In the genomic region with DNA sequence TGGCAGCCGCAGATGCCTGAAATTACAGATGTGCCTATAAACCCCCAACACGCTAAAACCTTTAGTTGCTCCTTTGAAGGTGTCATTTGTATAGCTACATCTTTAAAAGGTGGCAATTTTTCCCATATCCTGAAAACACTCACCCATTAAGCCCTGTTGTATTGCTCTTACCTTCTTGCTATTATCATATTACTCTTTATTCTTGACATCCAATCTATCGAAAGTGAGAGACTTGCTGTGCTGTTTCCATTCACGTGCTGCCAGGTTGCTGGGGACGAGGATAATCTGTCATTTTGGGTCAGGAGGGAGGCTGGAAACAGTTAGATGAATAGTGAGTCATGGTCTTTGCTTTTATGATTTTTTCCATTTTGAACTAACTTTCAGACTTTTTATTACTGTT, we compare ENCODE assay signal across 38 cellular contexts.
"Had no signal": no experiment of that assay in that cellular context is flagged by ENCODE, and none has a peak within 500 bp of the region (broad histone marks: within the 10 kb centered on the region; RNA-seq: fewer than 3 reads in every experiment).

No MANE protein-coding gene starts in this region.

- ATAC-seq: activated naive CD4-positive, alpha-beta T cell treated with anti-CD3 and anti-CD28 coated beads, Interleukin-2, amount 50 U/mL, for 72 hours; activated naive CD8-positive, alpha-beta T cell treated with anti-CD3 and anti-CD28 coated beads, Interleukin-2, amount 50 U/mL, for 24 hours; activated T-cell treated with anti-CD3 and anti-CD28 coated beads, Interleukin-2, amount 50 U/mL, for 4 hours; activated T-cell treated with anti-CD3 and anti-CD28 coated beads, Interleukin-2, amount 50 U/mL, for 72 hours; activated T-helper 17 cell treated with anti-CD3 and anti-CD28 coated beads, Interleukin-2, amount 50 U/mL, for 72 hours; body of pancreas had no signal

- H3K36me3 Mint-ChIP-seq: activated naive CD4-positive, alpha-beta T cell treated with anti-CD3 and anti-CD28 coated beads, Interleukin-2, amount 10 ng/mL, durations not matched to agents 7 days and 5 days; activated naive CD4-positive, alpha-beta T cell treated with anti-CD3 and anti-CD28 coated beads, Interleukin-2, amount 50 U/mL, for 24 hours; activated naive CD4-positive, alpha-beta T cell treated with anti-CD3 and anti-CD28 coated beads, Interleukin-2, amount 50 U/mL, for 72 hours; activated naive CD8-positive, alpha-beta T cell; activated naive CD8-positive, alpha-beta T cell treated with anti-CD3 and anti-CD28 coated beads for 36 hours; activated naive CD8-positive, alpha-beta T cell treated with anti-CD3 and anti-CD28 coated beads, Interleukin-2, amount 10 ng/mL, durations not matched to agents 7 days and 5 days; brain had no signal

- H3K27me3 ChIP-seq: adrenal gland, ascending aorta, body of pancreas, brain microvascular endothelial cell, breast epithelium, cardiac muscle cell had no signal

- DNase-seq: activated effector memory CD4-positive, alpha-beta T cell treated with anti-CD3 and anti-CD28 coated beads, Interleukin-2, amount 50 U/mL, for 16 hours; activated effector memory CD4-positive, alpha-beta T cell treated with Interleukin-2 at 50 U/mL for 16 hours; activated gamma-delta T cell; activated gamma-delta T cell treated with Interleukin-2 at 50 U/mL for 16 hours; activated naive CD4-positive, alpha-beta T cell; activated naive CD4-positive, alpha-beta T cell treated with anti-CD3 and anti-CD28 coated beads for 36 hours; activated naive CD4-positive, alpha-beta T cell treated with anti-CD3 and anti-CD28 coated beads, Interleukin-2, amount 10 ng/mL, durations not matched to agents 7 days and 5 days; activated naive CD4-positive, alpha-beta T cell treated with anti-CD3 and anti-CD28 coated beads, Interleukin-2, amount 50 U/mL, for 16 hours; activated naive CD4-positive, alpha-beta T cell treated with Interleukin-2 at 50 U/mL for 16 hours; activated naive CD8-positive, alpha-beta T cell treated with anti-CD3 and anti-CD28 coated beads for 36 hours; activated naive CD8-positive, alpha-beta T cell treated with anti-CD3 and anti-CD28 coated beads, Interleukin-2, amount 10 ng/mL, durations not matched to agents 7 days and 5 days; activated naive CD8-positive, alpha-beta T cell treated with anti-CD3 and anti-CD28 coated beads, Interleukin-2, amount 50 U/mL, for 24 hours; activated T-cell treated with anti-CD3 and anti-CD28 coated beads, Interleukin-2, amount 50 U/mL, for 1 hour; activated T-cell treated with anti-CD3 and anti-CD28 coated beads, Interleukin-2, amount 50 U/mL, for 24 hours; activated T-cell treated with anti-CD3 and anti-CD28 coated beads, Interleukin-2, amount 50 U/mL, for 4 hours; activated T-cell treated with anti-CD3 and anti-CD28 coated beads, Interleukin-2, amount 50 U/mL, for 48 hours; activated T-cell treated with anti-CD3 and anti-CD28 coated beads, Interleukin-2, amount 50 U/mL, for 72 hours; adrenal gland; amniotic stem cell; amygdala; anterior cingulate cortex; aorta; body of pancreas; brain microvascular endothelial cell; caudate nucleus; central memory CD4-positive, alpha-beta T cell; cerebellar nuclear complex had no signal

- H3K4me1 Mint-ChIP-seq: activated naive CD4-positive, alpha-beta T cell treated with anti-CD3 and anti-CD28 coated beads, Interleukin-2, amount 10 ng/mL, durations not matched to agents 7 days and 5 days; activated naive CD4-positive, alpha-beta T cell treated with anti-CD3 and anti-CD28 coated beads, Interleukin-2, amount 50 U/mL, for 24 hours; activated naive CD8-positive, alpha-beta T cell treated with anti-CD3 and anti-CD28 coated beads for 36 hours; activated naive CD8-positive, alpha-beta T cell treated with anti-CD3 and anti-CD28 coated beads, Interleukin-2, amount 10 ng/mL, durations not matched to agents 7 days and 5 days; activated naive CD8-positive, alpha-beta T cell treated with anti-CD3 and anti-CD28 coated beads, Interleukin-2, amount 50 U/mL, for 24 hours; activated T-helper 17 cell treated with anti-CD3 and anti-CD28 coated beads, Interleukin-2, amount 50 U/mL, for 72 hours; brain; central memory CD8-positive, alpha-beta T cell had no signal

- H3K9me3 Mint-ChIP-seq: activated naive CD4-positive, alpha-beta T cell treated with anti-CD3 and anti-CD28 coated beads for 36 hours; activated naive CD4-positive, alpha-beta T cell treated with anti-CD3 and anti-CD28 coated beads, Interleukin-2, amount 10 ng/mL, durations not matched to agents 7 days and 5 days; activated naive CD4-positive, alpha-beta T cell treated with anti-CD3 and anti-CD28 coated beads, Interleukin-2, amount 50 U/mL, for 24 hours; activated naive CD8-positive, alpha-beta T cell treated with anti-CD3 and anti-CD28 coated beads for 36 hours; activated naive CD8-positive, alpha-beta T cell treated with anti-CD3 and anti-CD28 coated beads, Interleukin-2, amount 50 U/mL, for 24 hours; activated T-cell treated with anti-CD3 and anti-CD28 coated beads, Interleukin-2, amount 50 U/mL, for 24 hours; activated T-cell treated with anti-CD3 and anti-CD28 coated beads, Interleukin-2, amount 50 U/mL, for 4 hours; activated T-helper 1 cell treated with anti-CD3 and anti-CD28 coated beads, Interleukin-12 subunit alpha, Interleukin-12 subunit beta, Interleukin-2, Interleukin-4 antibody, amounts not matched to agents 30 ng/mL and 10 ng/mL and 1 ng/mL, durations not matched to agents 14 hours and 24 hours and 36 hours; brain had no signal

- H3K27ac ChIP-seq: adrenal gland, ascending aorta, body of pancreas, brain microvascular endothelial cell, breast epithelium, cardiac muscle cell had no signal

- H3K9me3 ChIP-seq: adrenal gland, ascending aorta, body of pancreas, breast epithelium had no signal

- H3K4me3 ChIP-seq: adrenal gland, ascending aorta, body of pancreas, breast epithelium, cardiac muscle cell had no signal

- H3K36me3 ChIP-seq: adrenal gland, ascending aorta, brain microvascular endothelial cell, breast epithelium, cardiac muscle cell had no signal

- H3K4me1 ChIP-seq: adrenal gland, ascending aorta, body of pancreas, breast epithelium had no signal

- H3K27me3 Mint-ChIP-seq: activated naive CD4-positive, alpha-beta T cell treated with anti-CD3 and anti-CD28 coated beads, Interleukin-2, amount 10 ng/mL, durations not matched to agents 7 days and 5 days; activated naive CD8-positive, alpha-beta T cell; activated naive CD8-positive, alpha-beta T cell treated with anti-CD3 and anti-CD28 coated beads for 36 hours; activated naive CD8-positive, alpha-beta T cell treated with anti-CD3 and anti-CD28 coated beads, Interleukin-2, amount 10 ng/mL, durations not matched to agents 7 days and 5 days; activated naive CD8-positive, alpha-beta T cell treated with anti-CD3 and anti-CD28 coated beads, Interleukin-2, amount 50 U/mL, for 24 hours; activated T-cell treated with anti-CD3 and anti-CD28 coated beads, Interleukin-2, amount 50 U/mL, for 24 hours; activated T-helper 17 cell treated with anti-CD3 and anti-CD28 coated beads, Interleukin-2, amount 50 U/mL, for 72 hours; brain; central memory CD8-positive, alpha-beta T cell had no signal

- H3K27ac Mint-ChIP-seq: activated naive CD4-positive, alpha-beta T cell treated with anti-CD3 and anti-CD28 coated beads for 36 hours; activated naive CD4-positive, alpha-beta T cell treated with anti-CD3 and anti-CD28 coated beads, Interleukin-2, amount 10 ng/mL, durations not matched to agents 7 days and 5 days; activated naive CD4-positive, alpha-beta T cell treated with anti-CD3 and anti-CD28 coated beads, Interleukin-2, amount 50 U/mL, for 24 hours; activated naive CD4-positive, alpha-beta T cell treated with anti-CD3 and anti-CD28 coated beads, Interleukin-2, amount 50 U/mL, for 72 hours; activated naive CD8-positive, alpha-beta T cell; activated naive CD8-positive, alpha-beta T cell treated with anti-CD3 and anti-CD28 coated beads for 36 hours; activated naive CD8-positive, alpha-beta T cell treated with anti-CD3 and anti-CD28 coated beads, Interleukin-2, amount 10 ng/mL, durations not matched to agents 7 days and 5 days; activated naive CD8-positive, alpha-beta T cell treated with anti-CD3 and anti-CD28 coated beads, Interleukin-2, amount 50 U/mL, for 24 hours; activated T-cell treated with anti-CD3 and anti-CD28 coated beads, Interleukin-2, amount 50 U/mL, for 24 hours; activated T-cell treated with anti-CD3 and anti-CD28 coated beads, Interleukin-2, amount 50 U/mL, for 72 hours; activated T-helper 1 cell treated with anti-CD3 and anti-CD28 coated beads, Interleukin-12 subunit alpha, Interleukin-12 subunit beta, Interleukin-2, Interleukin-4 antibody, amounts not matched to agents 30 ng/mL and 10 ng/mL and 1 ng/mL, durations not matched to agents 14 hours and 24 hours and 36 hours; activated T-helper 17 cell treated with anti-CD3 and anti-CD28 coated beads, Interleukin-2, amount 50 U/mL, for 72 hours; activated T-helper 2 cell treated with anti-CD3 and anti-CD28 coated beads, Interferon-gamma antibody, Interleukin-2, Interleukin-4, amounts not matched to agents 10 μg/mL and 5 μg/mL and 100 μg/mL, durations not matched to agents 14 hours and 24 hours and 36 hours; brain had no signal

- H3K4me3 Mint-ChIP-seq: activated naive CD4-positive, alpha-beta T cell treated with anti-CD3 and anti-CD28 coated beads for 36 hours; activated naive CD4-positive, alpha-beta T cell treated with anti-CD3 and anti-CD28 coated beads, Interleukin-2, amount 10 ng/mL, durations not matched to agents 7 days and 5 days; activated naive CD4-positive, alpha-beta T cell treated with anti-CD3 and anti-CD28 coated beads, Interleukin-2, amount 50 U/mL, for 24 hours; activated naive CD8-positive, alpha-beta T cell; activated naive CD8-positive, alpha-beta T cell treated with anti-CD3 and anti-CD28 coated beads for 36 hours; activated naive CD8-positive, alpha-beta T cell treated with anti-CD3 and anti-CD28 coated beads, Interleukin-2, amount 10 ng/mL, durations not matched to agents 7 days and 5 days; activated naive CD8-positive, alpha-beta T cell treated with anti-CD3 and anti-CD28 coated beads, Interleukin-2, amount 50 U/mL, for 24 hours; activated T-cell treated with anti-CD3 and anti-CD28 coated beads, Interleukin-2, amount 50 U/mL, for 24 hours; activated T-cell treated with anti-CD3 and anti-CD28 coated beads, Interleukin-2, amount 50 U/mL, for 4 hours; activated T-cell treated with anti-CD3 and anti-CD28 coated beads, Interleukin-2, amount 50 U/mL, for 72 hours; activated T-helper 1 cell treated with anti-CD3 and anti-CD28 coated beads, Interleukin-12 subunit alpha, Interleukin-12 subunit beta, Interleukin-2, Interleukin-4 antibody, amounts not matched to agents 30 ng/mL and 10 ng/mL and 1 ng/mL, durations not matched to agents 14 hours and 24 hours and 36 hours; activated T-helper 17 cell treated with anti-CD3 and anti-CD28 coated beads, Interleukin-2, amount 50 U/mL, for 72 hours; brain; central memory CD8-positive, alpha-beta T cell had no signal
